In the genomic region with DNA sequence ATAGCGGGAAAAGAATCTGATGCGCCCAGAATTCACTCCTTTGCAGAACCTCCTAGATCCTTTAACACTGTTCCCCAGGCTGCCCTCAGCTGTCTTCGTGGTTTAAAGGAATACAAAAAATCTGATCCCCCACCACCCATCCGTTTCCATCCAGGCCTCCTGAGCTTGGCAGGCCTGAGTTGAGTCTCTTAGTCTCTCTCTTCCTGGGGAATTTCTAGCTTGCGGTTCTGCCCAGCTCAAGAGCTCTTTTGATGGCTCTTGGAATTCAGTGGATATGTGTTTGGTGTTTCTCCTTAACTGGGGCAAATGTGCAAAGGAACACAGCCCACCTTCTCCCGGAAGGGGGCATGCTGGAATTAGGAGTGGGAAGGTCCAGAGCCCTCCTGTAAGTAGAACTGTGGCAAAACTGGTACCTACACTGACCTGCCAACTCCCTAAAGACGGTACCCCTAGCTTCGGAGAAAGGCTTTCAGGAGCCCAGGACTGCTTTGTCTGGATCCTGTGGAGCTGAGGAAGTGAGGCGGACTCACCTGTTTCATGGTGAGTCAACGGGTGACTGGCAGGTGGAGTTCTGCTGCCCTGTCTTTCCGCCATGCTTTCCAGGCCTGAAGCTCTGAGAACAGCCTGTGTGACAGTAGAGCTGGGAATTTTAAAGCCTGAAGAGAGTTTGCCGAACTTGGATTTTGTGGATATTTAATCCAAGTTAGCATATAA, we compare ENCODE assay signal across 30 cellular contexts. TPM values are rescaled to one million over a fixed set of nuclear protein-coding genes. Genes with fewer than 3 reads are reported as not detected.
DNase-seq lines count a peak whose midpoint lies in the region; ATAC-seq and TF ChIP-seq lines count a peak whose summit lies in the region.
"Had no signal": no experiment of that assay in that cellular context is flagged by ENCODE, and none has a peak within 500 bp of the region (broad histone marks: within the 10 kb centered on the region; RNA-seq: fewer than 3 reads in every experiment).

No MANE protein-coding gene starts in this region.

- WGBS in heart left ventricle, 4 donors, result 24 to 37% (median 30%) methylated on average over 12 of the region's 12 CpGs

- H3K9me3 Mint-ChIP-seq in brain (peaks cover 0 to 11% (median 5%) of the 10 kb centered on the region in 5 experiments), mesothelial cell of epicardium (no peaks in the 10 kb centered on the region)
- H3K9me3 Mint-ChIP-seq in stimulated activated naive B cell treated with anti-CD40 and anti-IgM and Interleukin-4, amounts not matched to agents 10 μg/mL and 1 μg/mL and 100 μg/mL, for 72 hours, result no peaks in the 10 kb centered on the region
- H3K9me3 Mint-ChIP-seq in effector memory CD8-positive, alpha-beta T cell, result no peaks in the 10 kb centered on the region

- H3K36me3 Mint-ChIP-seq in brain, result no peaks in the 10 kb centered on the region
- H3K36me3 Mint-ChIP-seq in mesothelial cell of epicardium, result no peaks in the 10 kb centered on the region
- H3K36me3 Mint-ChIP-seq in stimulated activated naive B cell treated with anti-CD40 and anti-IgM and Interleukin-4, amounts not matched to agents 10 μg/mL and 1 μg/mL and 100 μg/mL, for 72 hours, result no peaks in the 10 kb centered on the region
- H3K36me3 Mint-ChIP-seq in effector memory CD8-positive, alpha-beta T cell (ENCODE audit: insufficient read depth), result no peaks in the 10 kb centered on the region

- peak; percentile 3 for DNase-seq in DMS53 (lab: John Stamatoyannopoulos, UW)
- DNase-seq in DMS53 treated with DMSO at 0.1 percent for 48 hours (lab: John Stamatoyannopoulos, UW; ENCODE audit: unreplicated experiment), result no peak
- DNase-seq in mesothelial cell of epicardium (ENCODE audit: low spot score in 2 of 2, unreplicated experiment in 2 of 2), result no peak
- DNase-seq in stimulated activated naive B cell treated with anti-CD40 and anti-IgM and Interleukin-4, amounts not matched to agents 10 μg/mL and 1 μg/mL and 100 μg/mL, for 72 hours, result no peak
- DNase-seq in effector memory CD8-positive, alpha-beta T cell, result no peak
- no peak for DNase-seq in heart left ventricle
- no peak for DNase-seq in ecto neural progenitor cell (ENCODE audit: low spot score)
- DNase-seq: activated naive CD4-positive, alpha-beta T cell treated with anti-CD3 and anti-CD28 coated beads, Interleukin-2, amount 50 U/mL, for 16 hours; anterior cingulate cortex; esophagus squamous epithelium; HFFc6; hippocampal formation; Karpas-422; left lung; naive B cell; NCI-H1436 treated with DMSO at 0.1 percent for 48 hours; NCI-H2107; NCI-H446; OCI-M1; stimulated activated CD4-positive, alpha-beta T cell treated with anti-CD3 and anti-CD28 coated beads, Interleukin-2, amount 100 ng/mL, for 24 hours; T-helper 1 cell; upper lobe of right lung had no signal

- no peaks in the 10 kb centered on the region for H3K36me3 ChIP-seq in heart left ventricle
- H3K36me3 ChIP-seq: cardiac muscle cell, esophagus squamous epithelium, left lung, upper lobe of right lung had no signal

- H3K27me3 Mint-ChIP-seq in brain (peaks cover 96% of the 10 kb centered on the region), mesothelial cell of epicardium (ENCODE audit: low read depth) (peaks cover 95% of the 10 kb centered on the region)
- peaks cover 81 to 91% of the 10 kb centered on the region in 2 donors for H3K27me3 Mint-ChIP-seq in stimulated activated naive B cell treated with anti-CD40 and anti-IgM and Interleukin-4, amounts not matched to agents 10 μg/mL and 1 μg/mL and 100 μg/mL, for 72 hours
- H3K27me3 Mint-ChIP-seq in effector memory CD8-positive, alpha-beta T cell, result peaks cover 87 to 93% of the 10 kb centered on the region in 2 donors

- no peak overlapping the region for H3K27ac ChIP-seq in heart left ventricle
- H3K27ac ChIP-seq: 22Rv1, cardiac muscle cell, coronary artery, left lung, upper lobe of right lung had no signal

- TF ChIP-seq CTCF in brain (conservative IDR thresholded peaks at IDR 0.05), result no peak
- no peak for TF ChIP-seq CTCF in mesothelial cell of epicardium (IDR thresholded peaks at IDR 0.05; ENCODE audit: unreplicated experiment)
- no peak for TF ChIP-seq CTCF in heart left ventricle (IDR thresholded peaks at IDR 0.05)

- intact Hi-C loops in heart left ventricle (cut with DNase I), result no loop called here

- TF ChIP-seq POLR2A in heart left ventricle (IDR thresholded peaks at IDR 0.05), result no peak

- H3K27me3 ChIP-seq in heart left ventricle, result peaks cover 62 to 100% (median 97%) of the 10 kb centered on the region in 9 donors

- H3K4me1 Mint-ChIP-seq in brain (peaks cover 32% of the 10 kb centered on the region), mesothelial cell of epicardium (peaks cover 17% of the 10 kb centered on the region)
- peaks cover 11 to 34% of the 10 kb centered on the region in 2 donors for H3K4me1 Mint-ChIP-seq in stimulated activated naive B cell treated with anti-CD40 and anti-IgM and Interleukin-4, amounts not matched to agents 10 μg/mL and 1 μg/mL and 100 μg/mL, for 72 hours
- H3K4me1 Mint-ChIP-seq in effector memory CD8-positive, alpha-beta T cell (ENCODE audit: low read depth in 2 of 2), result peaks cover 0 to 6% of the 10 kb centered on the region in 2 donors

- no peak overlapping the region for H3K4me3 ChIP-seq in heart left ventricle
- H3K4me3 ChIP-seq: cardiac muscle cell, GM12878, left lung, upper lobe of right lung had no signal

- no peak for ATAC-seq in stimulated activated naive B cell treated with anti-CD40 and anti-IgM and Interleukin-4, amounts not matched to agents 10 μg/mL and 1 μg/mL and 100 μg/mL, for 72 hours (replicated peaks)
- ATAC-seq in effector memory CD8-positive, alpha-beta T cell (replicated peaks), result no peak
- ATAC-seq in heart left ventricle, result no peak
- ATAC-seq: GM12878, left lung, upper lobe of right lung had no signal

- H3K4me3 Mint-ChIP-seq in brain, result peak overlapping the region; percentile 73 to 86 (median 82)
- H3K4me3 Mint-ChIP-seq in mesothelial cell of epicardium, result peak overlapping the region; percentile 68
- H3K4me3 Mint-ChIP-seq in stimulated activated naive B cell treated with anti-CD40 and anti-IgM and Interleukin-4, amounts not matched to agents 10 μg/mL and 1 μg/mL and 100 μg/mL, for 72 hours, result no peak overlapping the region
- H3K4me3 Mint-ChIP-seq in effector memory CD8-positive, alpha-beta T cell, result no peak overlapping the region
- H3K4me3 Mint-ChIP-seq: HFFc6 had no signal

- H3K9me3 ChIP-seq in heart left ventricle, result no peaks in the 10 kb centered on the region
- H3K9me3 ChIP-seq: esophagus squamous epithelium, left lung, upper lobe of right lung had no signal

- peaks cover 0 to 17% (median 7%) of the 10 kb centered on the region in 12 donors for H3K4me1 ChIP-seq in heart left ventricle

- H3K27ac Mint-ChIP-seq in brain (peak overlapping the region; percentile 30 to 91 (median 87)), mesothelial cell of epicardium (no peak overlapping the region)
- H3K27ac Mint-ChIP-seq in stimulated activated naive B cell treated with anti-CD40 and anti-IgM and Interleukin-4, amounts not matched to agents 10 μg/mL and 1 μg/mL and 100 μg/mL, for 72 hours, result peak overlapping the region; percentile 20
- no peak overlapping the region for H3K27ac Mint-ChIP-seq in effector memory CD8-positive, alpha-beta T cell
- H3K27ac Mint-ChIP-seq: HFFc6 had no signal

RNA-seq across cellular contexts. Expression of a gene that starts 1.8 kb away (rescaled TPM):
- polyA plus RNA-seq in brain (ENCODE audit: insufficient read depth, low read depth, low replicate concordance), result 0.29 TPM
- 2.1 to 3.3 TPM (median 2.5 TPM) in 3 replicates for total RNA-seq in mesothelial cell of epicardium
- total RNA-seq in heart left ventricle, result under 1 TPM in 1 of 9 donors, not detected in 8; 0.15 TPM
- polyA plus RNA-seq in heart left ventricle, result not detected
- total RNA-seq: activated CD8-positive, alpha-beta memory T cell treated with anti-CD3 and anti-CD28 coated beads for 36 hours; cardiac muscle cell; frontal cortex; HFFc6; left lung; renal cortical epithelial cell; upper lobe of right lung had no signal
- polyA plus RNA-seq: cardiac muscle cell had no signal

Comparison
In these comparisons a context has a peak if more than half of its experiments do, and no peak if none do; other contexts are left out.
1. H3K27ac Mint-ChIP-seq: peak in brain (5 of 5) and stimulated activated naive B cell treated with anti-CD40 and anti-IgM and Interleukin-4, amounts not matched to agents 10 μg/mL and 1 μg/mL and 100 μg/mL, for 72 hours (single experiment); none in mesothelial cell of epicardium (single experiment) and effector memory CD8-positive, alpha-beta T cell (0 of 2).
2. H3K4me3 Mint-ChIP-seq: peak in brain (5 of 5) and mesothelial cell of epicardium (single experiment); none in stimulated activated naive B cell treated with anti-CD40 and anti-IgM and Interleukin-4, amounts not matched to agents 10 μg/mL and 1 μg/mL and 100 μg/mL, for 72 hours (0 of 2) and effector memory CD8-positive, alpha-beta T cell (0 of 2).